Comparison of ENCODE assay signal across 1 cellular context in genomic region chr6:7811441-7811840, GRCh38.
TF ChIP-seq lines count a peak whose summit lies in the region.

No MANE protein-coding gene starts in this region.

TF ChIP-seq in K562, 482 proteins besides CTCF, POLR2A, EP300 and RAD21 (continued from another document):
- TF ChIP-seq PTTG1 (tag; IDR thresholded peaks at IDR 0.05; ENCODE audit: low read depth) (no peak), NR2F6 (CRISPR knock-in tag; IDR thresholded peaks at IDR 0.05) (no peak), ZNF584 (CRISPR knock-in tag; IDR thresholded peaks at IDR 0.05; ENCODE audit: low read depth) (no peak), ZNF347 (CRISPR knock-in tag; IDR thresholded peaks at IDR 0.05; ENCODE audit: low read depth) (no peak), ZFPM2 (CRISPR knock-in tag; IDR thresholded peaks at IDR 0.05) (no peak)
TF ChIP-seq in K562: peak in this region for 0.
